Comparison of ENCODE assay signal across 8 cellular contexts in the genomic region with DNA sequence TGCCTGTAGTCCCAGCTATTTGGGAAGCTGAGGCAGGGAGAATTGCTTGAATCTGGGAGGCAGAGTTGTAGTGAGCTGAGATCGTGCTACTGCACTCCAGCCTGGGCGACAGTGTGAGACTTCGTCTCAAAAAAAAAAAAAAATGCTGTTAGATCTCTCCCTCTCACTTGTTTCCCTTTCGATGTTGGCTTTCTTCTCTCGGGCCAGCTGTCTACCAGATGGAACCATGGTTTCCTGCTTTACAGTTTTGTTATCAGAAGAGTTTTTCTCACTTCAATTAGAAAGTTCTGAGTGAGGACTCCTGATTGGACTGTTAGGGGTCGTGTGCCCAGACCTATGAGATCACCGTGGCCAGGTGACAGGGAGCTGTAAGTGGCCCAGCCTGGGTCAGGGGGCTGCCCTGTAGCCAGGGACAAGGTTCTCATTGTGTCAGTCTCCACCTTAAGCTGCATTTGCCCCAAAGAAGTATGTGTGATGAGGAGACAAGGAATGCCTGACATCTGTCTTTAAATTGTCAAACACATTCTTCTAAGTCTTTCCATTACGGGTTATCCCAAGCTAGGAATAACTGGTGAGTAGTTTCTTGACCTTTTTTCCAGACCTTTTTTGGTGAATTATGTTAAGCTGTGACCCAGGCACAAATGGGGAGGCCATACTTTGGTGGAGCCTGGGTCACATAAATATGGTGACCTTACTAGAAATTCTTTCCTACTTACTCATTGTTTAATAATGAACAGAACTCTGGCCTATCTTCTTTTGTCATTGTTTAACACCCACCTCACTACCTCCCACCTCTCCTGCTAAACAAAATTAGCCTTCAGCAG.
A peak's percentile ranks its signal among the peaks of the same experiment; 100 is the strongest.
DNase-seq lines count a peak whose midpoint lies in the region; TF ChIP-seq lines count a peak whose summit lies in the region.

No MANE protein-coding gene starts in this region.

- H3K36me3 ChIP-seq in HEK293 (ENCODE audit: control insufficient read depth in 2 of 2, insufficient read depth in 1 of 2, low read length in 2 of 2), result no peaks in the 10 kb centered on the region; a peak in 1 of 3 replicates
- no peaks in the 10 kb centered on the region for H3K36me3 ChIP-seq in effector memory CD4-positive, alpha-beta T cell (ENCODE audit: control insufficient read depth, insufficient read depth, low read length)

- no peaks in the 10 kb centered on the region for H3K4me1 ChIP-seq in HEK293 (ENCODE audit: control insufficient read depth, insufficient read depth, low read length)
- H3K4me1 ChIP-seq in effector memory CD4-positive, alpha-beta T cell (ENCODE audit: control insufficient read depth, insufficient read depth, low read length, poor library complexity, severe bottlenecking), result peaks cover 11% of the 10 kb centered on the region

- no peak for TF ChIP-seq CTCF in GM13976 (IDR thresholded peaks at IDR 0.05; ENCODE audit: borderline replicate concordance, control extremely low read depth, extremely low read depth, insufficient read depth, missing control alignments)
- TF ChIP-seq CTCF in HEK293 (tag by site-specific recombination; IDR thresholded peaks at IDR 0.05), result no peak

- H3K9me3 ChIP-seq in HEK293 (ENCODE audit: control insufficient read depth, insufficient read depth, low read depth, low read length), result no peaks in the 10 kb centered on the region
- H3K9me3 ChIP-seq in effector memory CD4-positive, alpha-beta T cell (ENCODE audit: control insufficient read depth, low read length), result no peaks in the 10 kb centered on the region

- no peak overlapping the region for H3K4me3 ChIP-seq in HEK293 (ENCODE audit: low read depth, low read length)
- no peak overlapping the region for H3K4me3 ChIP-seq in effector memory CD4-positive, alpha-beta T cell (ENCODE audit: insufficient read depth, low read depth, low read length, poor library complexity, severe bottlenecking)

- POLR2A ChIA-PET in HEK293 (lab: Yijun Ruan, JAX), result interaction anchor here (0.8 to 1.5 kb wide), 2 partner anchors 17 to 85 kb away, joined by 3 to 5 read pairs; no protein-coding TSS in a partner anchor

- DNase-seq in GM13976 (ENCODE audit: low spot score) (peak; percentile 80), T follicular helper cell (ENCODE audit: low read depth) (peak; percentile 18), NCI-H1417 treated with DMSO at 0.1 percent for 48 hours (lab: John Stamatoyannopoulos, UW) (no peak), NCI-H524 (lab: John Stamatoyannopoulos, UW) (no peak), NCI-H2081 (lab: John Stamatoyannopoulos, UW) (no peak)
- DNase-seq in effector memory CD4-positive, alpha-beta T cell, result peak; percentile 2 to 17 (median 11)
- peak; percentile 6 for DNase-seq in stimulated activated CD8-positive, alpha-beta memory T cell treated with anti-CD3 and anti-CD28 coated beads, Interleukin-12 subunit alpha, Interleukin-12 subunit beta, amount 100 ng/mL, for 4 hours (ENCODE audit: low read depth)

- CTCF ChIA-PET in HEK293 (lab: Yijun Ruan, JAX), result interaction anchor here (0.8 to 2.4 kb wide), 4 partner anchors 12 to 68 kb away, joined by 3 to 14 read pairs (median 4); partner anchors contain the start of gene SNAPC5

- H3K27ac ChIP-seq in HEK293 (ENCODE audit: extremely low read depth, low read depth, low read length), result no peak overlapping the region
- peak overlapping the region; percentile 34 for H3K27ac ChIP-seq in effector memory CD4-positive, alpha-beta T cell (ENCODE audit: insufficient read depth, low read length, poor library complexity, severe bottlenecking)

- H3K27me3 ChIP-seq in effector memory CD4-positive, alpha-beta T cell (replicated peaks; ENCODE audit: control insufficient read depth, insufficient read depth, low read length, poor library complexity, severe bottlenecking), result no peaks in the 10 kb centered on the region

- in situ Hi-C loops in GM13976 (cut with MboI; ENCODE audit: low sequenced_read_pairs, unreplicated experiment), result no loop called here

TF ChIP-seq in HEK293, 187 proteins besides CTCF, POLR2A, EP300 and RAD21:
- no peak for TF ChIP-seq HOXD13 (CRISPR knock-in tag; IDR thresholded peaks at IDR 0.05; ENCODE audit: borderline replicate concordance)
- 0 out of 2 replicates have a peak, but pooled peaks have one; percentile 30 for TF ChIP-seq ZBTB48 (tag by site-specific recombination; IDR thresholded peaks at IDR 0.05)
- no peak for TF ChIP-seq ZNF488 (tag by site-specific recombination; IDR thresholded peaks at IDR 0.05)
- peak; percentile 59 for TF ChIP-seq EGR2 (tag by site-specific recombination; IDR thresholded peaks at IDR 0.05; ENCODE audit: low read depth)
- TF ChIP-seq ZNF658 (tag by site-specific recombination; IDR thresholded peaks at IDR 0.05), result no peak
- TF ChIP-seq HOXC10 (CRISPR knock-in tag; IDR thresholded peaks at IDR 0.05), result no peak
- peak; percentile 20; the same call in 1 of the 2 replicates for TF ChIP-seq ZNF362 (tag by site-specific recombination; IDR thresholded peaks at IDR 0.05)
- TF ChIP-seq ZNF2 (tag by site-specific recombination; IDR thresholded peaks at IDR 0.05), result no peak
- peak; percentile 61 for TF ChIP-seq ZFHX2 (tag by site-specific recombination; conservative IDR thresholded peaks at IDR 0.05)
- no peak for TF ChIP-seq ZNF792 (tag by site-specific recombination; IDR thresholded peaks at IDR 0.05)
- peak; percentile 97 for TF ChIP-seq PRDM1 (tag by site-specific recombination; IDR thresholded peaks at IDR 0.05)

Comparison
In these comparisons a context has a peak if more than half of its experiments do, and no peak if none do; other contexts are left out.
1. DNase-seq: peak in GM13976 (single experiment), T follicular helper cell (single experiment), effector memory CD4-positive, alpha-beta T cell (3 of 3) and stimulated activated CD8-positive, alpha-beta memory T cell treated with anti-CD3 and anti-CD28 coated beads, Interleukin-12 subunit alpha, Interleukin-12 subunit beta, amount 100 ng/mL, for 4 hours (single experiment); none in NCI-H1417 treated with DMSO at 0.1 percent for 48 hours (single experiment), NCI-H524 (0 of 2) and NCI-H2081 (0 of 2).